ENCODE assay signal across 1 cellular context in the genomic region with DNA sequence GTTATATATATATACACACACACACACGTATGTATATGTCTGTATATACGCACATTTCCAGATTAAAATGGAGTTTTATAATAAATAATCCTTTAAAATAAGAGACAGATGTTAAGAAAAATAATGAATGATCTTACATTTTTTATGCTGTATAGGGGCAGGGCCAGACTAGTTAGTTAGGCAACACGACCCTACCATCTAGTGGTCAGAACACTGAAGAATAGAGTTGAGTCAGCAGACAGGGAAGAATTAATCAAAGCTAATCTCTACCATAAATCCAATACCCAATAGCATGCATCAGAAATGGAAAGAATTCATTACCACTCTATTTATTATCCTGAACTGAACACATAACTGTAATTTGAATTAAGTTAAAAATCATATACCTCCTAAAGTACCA.
TF ChIP-seq lines count a peak whose summit lies in the region.

No MANE protein-coding gene starts in this region.

TF ChIP-seq in GM23338, 12 proteins besides CTCF, POLR2A, EP300 and RAD21 (continued from another document):
- TF ChIP-seq, protein P1, sequence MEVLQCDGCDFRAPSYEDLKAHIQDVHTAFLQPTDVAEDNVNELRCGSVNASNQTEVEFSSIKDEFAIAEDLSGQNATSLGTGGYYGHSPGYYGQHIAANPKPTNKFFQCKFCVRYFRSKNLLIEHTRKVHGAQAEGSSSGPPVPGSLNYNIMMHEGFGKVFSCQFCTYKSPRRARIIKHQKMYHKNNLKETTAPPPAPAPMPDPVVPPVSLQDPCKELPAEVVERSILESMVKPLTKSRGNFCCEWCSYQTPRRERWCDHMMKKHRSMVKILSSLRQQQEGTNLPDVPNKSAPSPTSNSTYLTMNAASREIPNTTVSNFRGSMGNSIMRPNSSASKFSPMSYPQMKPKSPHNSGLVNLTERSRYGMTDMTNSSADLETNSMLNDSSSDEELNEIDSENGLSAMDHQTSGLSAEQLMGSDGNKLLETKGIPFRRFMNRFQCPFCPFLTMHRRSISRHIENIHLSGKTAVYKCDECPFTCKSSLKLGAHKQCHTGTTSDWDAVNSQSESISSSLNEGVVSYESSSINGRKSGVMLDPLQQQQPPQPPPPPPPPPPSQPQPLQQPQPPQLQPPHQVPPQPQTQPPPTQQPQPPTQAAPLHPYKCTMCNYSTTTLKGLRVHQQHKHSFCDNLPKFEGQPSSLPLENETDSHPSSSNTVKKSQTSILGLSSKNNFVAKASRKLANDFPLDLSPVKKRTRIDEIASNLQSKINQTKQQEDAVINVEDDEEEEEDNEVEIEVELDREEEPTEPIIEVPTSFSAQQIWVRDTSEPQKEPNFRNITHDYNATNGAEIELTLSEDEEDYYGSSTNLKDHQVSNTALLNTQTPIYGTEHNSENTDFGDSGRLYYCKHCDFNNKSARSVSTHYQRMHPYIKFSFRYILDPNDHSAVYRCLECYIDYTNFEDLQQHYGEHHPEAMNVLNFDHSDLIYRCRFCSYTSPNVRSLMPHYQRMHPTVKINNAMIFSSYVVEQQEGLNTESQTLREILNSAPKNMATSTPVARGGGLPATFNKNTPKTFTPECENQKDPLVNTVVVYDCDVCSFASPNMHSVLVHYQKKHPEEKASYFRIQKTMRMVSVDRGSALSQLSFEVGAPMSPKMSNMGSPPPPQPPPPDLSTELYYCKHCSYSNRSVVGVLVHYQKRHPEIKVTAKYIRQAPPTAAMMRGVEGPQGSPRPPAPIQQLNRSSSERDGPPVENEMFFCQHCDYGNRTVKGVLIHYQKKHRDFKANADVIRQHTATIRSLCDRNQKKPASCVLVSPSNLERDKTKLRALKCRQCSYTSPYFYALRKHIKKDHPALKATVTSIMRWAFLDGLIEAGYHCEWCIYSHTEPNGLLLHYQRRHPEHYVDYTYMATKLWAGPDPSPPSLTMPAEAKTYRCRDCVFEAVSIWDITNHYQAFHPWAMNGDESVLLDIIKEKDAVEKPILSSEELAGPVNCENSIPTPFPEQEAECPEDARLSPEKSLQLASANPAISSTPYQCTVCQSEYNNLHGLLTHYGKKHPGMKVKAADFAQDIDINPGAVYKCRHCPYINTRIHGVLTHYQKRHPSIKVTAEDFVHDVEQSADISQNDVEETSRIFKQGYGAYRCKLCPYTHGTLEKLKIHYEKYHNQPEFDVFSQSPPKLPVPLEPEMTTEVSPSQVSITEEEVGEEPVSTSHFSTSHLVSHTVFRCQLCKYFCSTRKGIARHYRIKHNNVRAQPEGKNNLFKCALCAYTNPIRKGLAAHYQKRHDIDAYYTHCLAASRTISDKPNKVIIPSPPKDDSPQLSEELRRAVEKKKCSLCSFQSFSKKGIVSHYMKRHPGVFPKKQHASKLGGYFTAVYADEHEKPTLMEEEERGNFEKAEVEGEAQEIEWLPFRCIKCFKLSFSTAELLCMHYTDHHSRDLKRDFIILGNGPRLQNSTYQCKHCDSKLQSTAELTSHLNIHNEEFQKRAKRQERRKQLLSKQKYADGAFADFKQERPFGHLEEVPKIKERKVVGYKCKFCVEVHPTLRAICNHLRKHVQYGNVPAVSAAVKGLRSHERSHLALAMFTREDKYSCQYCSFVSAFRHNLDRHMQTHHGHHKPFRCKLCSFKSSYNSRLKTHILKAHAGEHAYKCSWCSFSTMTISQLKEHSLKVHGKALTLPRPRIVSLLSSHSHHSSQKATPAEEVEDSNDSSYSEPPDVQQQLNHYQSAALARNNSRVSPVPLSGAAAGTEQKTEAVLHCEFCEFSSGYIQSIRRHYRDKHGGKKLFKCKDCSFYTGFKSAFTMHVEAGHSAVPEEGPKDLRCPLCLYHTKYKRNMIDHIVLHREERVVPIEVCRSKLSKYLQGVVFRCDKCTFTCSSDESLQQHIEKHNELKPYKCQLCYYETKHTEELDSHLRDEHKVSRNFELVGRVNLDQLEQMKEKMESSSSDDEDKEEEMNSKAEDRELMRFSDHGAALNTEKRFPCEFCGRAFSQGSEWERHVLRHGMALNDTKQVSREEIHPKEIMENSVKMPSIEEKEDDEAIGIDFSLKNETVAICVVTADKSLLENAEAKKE (CRISPR knock-in tag; IDR thresholded peaks at IDR 0.05), result no peak
